In genomic region chr1:218872026-218872425, GRCh38 we compare ENCODE assay signal across 21 cellular contexts.
"Had no signal": no experiment of that assay in that cellular context is flagged by ENCODE, and none has a peak within 500 bp of the region (broad histone marks: within the 10 kb centered on the region; RNA-seq: fewer than 3 reads in every experiment).

No MANE protein-coding gene starts in this region.

- ATAC-seq: left colon; left ventricle myocardium superior; natural killer cell treated with Interleukin-12 subunit alpha and Interleukin-12 subunit beta and Interleukin-15 and Interleukin-18, amount 100 ng/mL, for 72 hours; right cardiac atrium had no signal

- H3K4me1 ChIP-seq: neural progenitor cell had no signal

- H3K36me3 ChIP-seq: neural progenitor cell, ovary had no signal

- DNase-seq: effector CD4-positive, alpha-beta T cell; endodermal cell; erythroblast; foreskin melanocyte; head of caudate nucleus; left colon; left ventricle myocardium superior; mesenchymal stem cell; midbrain; nucleus accumbens; ovary; right cardiac atrium; small intestine; stimulated activated CD4-positive, alpha-beta T cell treated with anti-CD3 and anti-CD28 coated beads, Interleukin-12 subunit alpha, Interleukin-12 subunit beta, amount 100 ng/mL, for 4 hours; stimulated activated naive CD4-positive, alpha-beta T cell; trophoblast cell had no signal

- H3K4me3 ChIP-seq: hepatocyte, lung, neural progenitor cell, ovary had no signal

- H3K27me3 ChIP-seq: hepatocyte, neural progenitor cell, ovary had no signal

- FAIRE-seq: endothelial cell of umbilical vein, small intestine had no signal

- H3K27ac ChIP-seq: hepatocyte, neural progenitor cell, ovary had no signal

- H3K9me3 ChIP-seq: ovary had no signal
